8 cellular contexts compared by ENCODE assay signal in genomic region chr12:54300732-54301427, GRCh38. TPM values are rescaled to one million over a fixed set of nuclear protein-coding genes. Genes with fewer than 3 reads are reported as not detected.
DNase-seq lines count a peak whose midpoint lies in the region; ATAC-seq and TF ChIP-seq lines count a peak whose summit lies in the region.

Gene NFE2 (minus strand): TSS chr12:54301015. CDS start chr12:54295248, 5,767 bp downstream.

- in situ Hi-C loops in mammary epithelial cell (cut with MboI; ENCODE audit: low sequenced_read_pairs in 2 of 2) = no loop called here

- CTCF ChIA-PET in mammary epithelial cell (lab: Charles Lee; ENCODE audit: low non-redundant PET) = interaction anchor here (0.6 kb wide), 1 partner anchor 358 kb away, joined by 3 read pairs; no protein-coding TSS in a partner anchor

- WGBS in mammary epithelial cell (ENCODE audit: low coverage, missing lambda C conversion rate) = 18% methylated on average over 3 of the region's 26 CpGs

- peak; percentile 49 for DNase-seq in HT-29 (ENCODE audit: low spot score)
- peak; percentile 80 for DNase-seq in RWPE2 (ENCODE audit: low spot score)
- peak; percentile 70 for DNase-seq in mammary epithelial cell
- peak; percentile 47 for DNase-seq in kidney glomerular epithelial cell (lab: John Stamatoyannopoulos, UW)
- peak; percentile 47 for DNase-seq in stimulated activated naive CD8-positive, alpha-beta T cell treated with anti-CD3 and anti-CD28 coated beads, Interleukin-15, Interleukin-2, amounts not matched to agents 100 U/mL and 50 U/mL, for 24 hours
- DNase-seq in midbrain (lab: John Stamatoyannopoulos, UW) = no peak
- DNase-seq in occipital lobe (lab: John Stamatoyannopoulos, UW) = no peak

- H3K27ac ChIP-seq in BLaER1 (peak within 1 kb of the TSS; percentile 68), RWPE2 (ENCODE audit: poor library complexity, severe bottlenecking) (no peak within 1 kb of the TSS), mammary epithelial cell (ENCODE audit: insufficient read depth, low read depth, low read length) (no peak within 1 kb of the TSS)

- H3K9me3 ChIP-seq in BLaER1 (no peaks in the 10 kb centered on the region), RWPE2 (ENCODE audit: severe bottlenecking) (no peaks in the 10 kb centered on the region), mammary epithelial cell (replicated peaks; ENCODE audit: insufficient read depth, low read length) (no peaks in the 10 kb centered on the region)

- H3K4me1 ChIP-seq in BLaER1 (peaks cover 80% of the 10 kb centered on the region), RWPE2 (ENCODE audit: insufficient read depth, poor library complexity, severe bottlenecking) (peaks cover 26% of the 10 kb centered on the region), mammary epithelial cell (ENCODE audit: insufficient read depth, low read length) (peaks cover 41% of the 10 kb centered on the region)

- H3K4me3 ChIP-seq in BLaER1 = peak within 1 kb of the TSS; percentile 53
- H3K4me3 ChIP-seq in RWPE2 (ENCODE audit: severe bottlenecking) = no peak within 1 kb of the TSS
- H3K4me3 ChIP-seq in mammary epithelial cell (replicated peaks in 1 of 3; ENCODE audit: insufficient read depth in 1 of 3, low read depth in 2 of 3, low read length in 3 of 3) = peak within 1 kb of the TSS in 1 of 3 experiments; percentile 26

- no TSS peak for BruUV-seq in mammary epithelial cell (replicated peaks; lab: Mats Ljungman, UMichigan)

- H3K27me3 ChIP-seq in BLaER1 (no peaks in the 10 kb centered on the region), RWPE2 (ENCODE audit: insufficient read depth, poor library complexity, severe bottlenecking) (no peaks in the 10 kb centered on the region), mammary epithelial cell (ENCODE audit: insufficient read depth, low read length) (no peaks in the 10 kb centered on the region)

- H3K36me3 ChIP-seq in BLaER1 (no peaks in the 10 kb centered on the region), RWPE2 (ENCODE audit: low read depth) (no peaks in the 10 kb centered on the region), mammary epithelial cell (ENCODE audit: insufficient read depth, low read length) (no peaks in the 10 kb centered on the region)

- peak within 1 kb of the TSS; percentile 66 for H3K9ac ChIP-seq in BLaER1
- H3K9ac ChIP-seq in mammary epithelial cell (ENCODE audit: insufficient read depth, low read length) = no peak within 1 kb of the TSS

- TF ChIP-seq CTCF in RWPE2 (IDR thresholded peaks at IDR 0.05; ENCODE audit: poor library complexity, severe bottlenecking) = no peak
- no peak for TF ChIP-seq CTCF in mammary epithelial cell (conservative IDR thresholded peaks at IDR 0.05 in 1 of 2, IDR thresholded peaks at IDR 0.05 in 1 of 2; ENCODE audit: extremely low read depth in 1 of 2, insufficient read depth in 1 of 2, low read depth in 1 of 2, low read length in 2 of 2)

- peak; percentile 85 for ATAC-seq in RWPE2 (ENCODE audit: low read depth)
- peak; percentile 63 for ATAC-seq in stimulated activated naive CD8-positive, alpha-beta T cell treated with anti-CD3 and anti-CD28 coated beads, Interleukin-15, Interleukin-2, amounts not matched to agents 100 U/mL and 50 U/mL, for 24 hours

- H4K20me1 ChIP-seq in BLaER1 = no peaks in the 10 kb centered on the region
- no peaks in the 10 kb centered on the region for H4K20me1 ChIP-seq in mammary epithelial cell (ENCODE audit: insufficient read depth, low read length)

- H2AFZ ChIP-seq in mammary epithelial cell (ENCODE audit: low read depth, low read length) = peak within 1 kb of the TSS; percentile 78

- intact Hi-C loops in mammary epithelial cell (cut with micrococcal nuclease) = no loop called here

- H3K79me2 ChIP-seq in mammary epithelial cell (ENCODE audit: insufficient read depth, low read length) = no peaks in the 10 kb centered on the region

- H3K4me2 ChIP-seq in BLaER1 = peak within 1 kb of the TSS; percentile 95
- H3K4me2 ChIP-seq in mammary epithelial cell (ENCODE audit: insufficient read depth, low read depth, low read length) = peak within 1 kb of the TSS; percentile 75

- dilution Hi-C loops in mammary epithelial cell (cut with HindIII; ENCODE audit: low sequenced_read_pairs) = no loop called here

RNA-seq across cellular contexts. Expression of gene NFE2, which starts in this region (rescaled TPM):
- total RNA-seq in HT-29 (2014; rRNA removed; shearing (Covaris generic)) = 0.20 TPM in 1 of 2 replicates, not detected in the other
- total RNA-seq in mammary epithelial cell (under 1 TPM; 0.26 to 0.67 TPM), occipital lobe (0.62 TPM)
- polyA plus RNA-seq in mammary epithelial cell = 0.54 TPM
- not detected for polyA minus RNA-seq in mammary epithelial cell

Comparison
In these comparisons a context has a peak if more than half of its experiments do, and no peak if none do; other contexts are left out.
1. Peak in DNase-seq in HT-29; RNA of the gene not detected or under 1 TPM.
2. Peak in DNase-seq and H3K4me2 ChIP-seq in mammary epithelial cell; RNA of the gene not detected or under 1 TPM.
3. DNase-seq: peak in RWPE2 (single experiment), kidney glomerular epithelial cell (single experiment) and stimulated activated naive CD8-positive, alpha-beta T cell treated with anti-CD3 and anti-CD28 coated beads, Interleukin-15, Interleukin-2, amounts not matched to agents 100 U/mL and 50 U/mL, for 24 hours (single experiment); none in midbrain (single experiment) and occipital lobe (single experiment).